In the genomic region with DNA sequence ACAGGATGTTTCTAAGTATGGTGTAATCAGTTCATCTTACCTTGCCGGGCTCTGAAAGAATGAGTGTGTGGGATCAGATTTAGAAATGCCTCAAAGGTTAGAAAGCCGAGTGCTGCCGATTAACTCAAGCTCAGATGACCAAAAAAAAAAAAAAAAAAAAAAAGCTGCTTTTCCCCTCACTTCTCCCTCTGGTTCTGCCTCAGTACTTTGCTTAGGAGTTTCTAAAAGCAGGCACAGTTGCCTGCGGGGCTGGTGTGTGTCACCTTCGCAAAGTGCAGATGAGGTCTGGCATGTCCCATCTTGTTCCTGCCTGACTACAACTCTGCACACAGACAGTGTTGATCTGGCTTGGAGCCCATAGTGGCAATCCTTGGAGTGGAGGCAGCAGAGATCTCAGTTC, we compare ENCODE assay signal across 1 cellular context.
TF ChIP-seq lines count a peak whose summit lies in the region.

No MANE protein-coding gene starts in this region.

TF ChIP-seq in HEK293, 187 proteins besides CTCF, POLR2A, EP300 and RAD21 (continued from another document):
- TF ChIP-seq, protein P1, sequence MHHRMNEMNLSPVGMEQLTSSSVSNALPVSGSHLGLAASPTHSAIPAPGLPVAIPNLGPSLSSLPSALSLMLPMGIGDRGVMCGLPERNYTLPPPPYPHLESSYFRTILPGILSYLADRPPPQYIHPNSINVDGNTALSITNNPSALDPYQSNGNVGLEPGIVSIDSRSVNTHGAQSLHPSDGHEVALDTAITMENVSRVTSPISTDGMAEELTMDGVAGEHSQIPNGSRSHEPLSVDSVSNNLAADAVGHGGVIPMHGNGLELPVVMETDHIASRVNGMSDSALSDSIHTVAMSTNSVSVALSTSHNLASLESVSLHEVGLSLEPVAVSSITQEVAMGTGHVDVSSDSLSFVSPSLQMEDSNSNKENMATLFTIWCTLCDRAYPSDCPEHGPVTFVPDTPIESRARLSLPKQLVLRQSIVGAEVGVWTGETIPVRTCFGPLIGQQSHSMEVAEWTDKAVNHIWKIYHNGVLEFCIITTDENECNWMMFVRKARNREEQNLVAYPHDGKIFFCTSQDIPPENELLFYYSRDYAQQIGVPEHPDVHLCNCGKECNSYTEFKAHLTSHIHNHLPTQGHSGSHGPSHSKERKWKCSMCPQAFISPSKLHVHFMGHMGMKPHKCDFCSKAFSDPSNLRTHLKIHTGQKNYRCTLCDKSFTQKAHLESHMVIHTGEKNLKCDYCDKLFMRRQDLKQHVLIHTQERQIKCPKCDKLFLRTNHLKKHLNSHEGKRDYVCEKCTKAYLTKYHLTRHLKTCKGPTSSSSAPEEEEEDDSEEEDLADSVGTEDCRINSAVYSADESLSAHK (tag by site-specific recombination; IDR thresholded peaks at IDR 0.05), result peak; percentile 71; the same call in 1 of the 2 replicates
- TF ChIP-seq, protein P2, sequence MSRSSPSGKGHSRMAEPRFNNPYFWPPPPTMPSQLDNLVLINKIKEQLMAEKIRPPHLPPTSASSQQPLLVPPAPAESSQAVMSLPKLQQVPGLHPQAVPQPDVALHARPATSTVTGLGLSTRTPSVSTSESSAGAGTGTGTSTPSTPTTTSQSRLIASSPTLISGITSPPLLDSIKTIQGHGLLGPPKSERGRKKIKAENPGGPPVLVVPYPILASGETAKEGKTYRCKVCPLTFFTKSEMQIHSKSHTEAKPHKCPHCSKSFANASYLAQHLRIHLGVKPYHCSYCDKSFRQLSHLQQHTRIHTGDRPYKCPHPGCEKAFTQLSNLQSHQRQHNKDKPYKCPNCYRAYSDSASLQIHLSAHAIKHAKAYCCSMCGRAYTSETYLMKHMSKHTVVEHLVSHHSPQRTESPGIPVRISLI (tag by site-specific recombination; IDR thresholded peaks at IDR 0.05), result peak; percentile 57; the same call in 1 of the 2 replicates
- peak; percentile 98 for TF ChIP-seq TRIM28 (IDR thresholded peaks at IDR 0.05; ENCODE audit: borderline replicate concordance, low read length)
TF ChIP-seq in HEK293: peak in this region for 6.
